ENCODE assay signal across 15 cellular contexts in genomic region chr5:109250533-109251329, GRCh38.
A peak's percentile ranks its signal among the peaks of the same experiment; 100 is the strongest.
DNase-seq lines count a peak whose midpoint lies in the region; ATAC-seq and TF ChIP-seq lines count a peak whose summit lies in the region.
"Had no signal": no experiment of that assay in that cellular context is flagged by ENCODE, and none has a peak within 500 bp of the region (broad histone marks: within the 10 kb centered on the region; RNA-seq: fewer than 3 reads in every experiment).

No MANE protein-coding gene starts in this region.

- H3K4me3 ChIP-seq in H7 (ENCODE audit: insufficient read depth, low read depth, low read length) (no peak overlapping the region), body of pancreas (no peak overlapping the region), hepatocyte (no peak overlapping the region)
- H3K4me3 ChIP-seq: A549, GM23248 had no signal

- H3K36me3 ChIP-seq in H7 (replicated peaks; ENCODE audit: control insufficient read depth, insufficient read depth, low read length), result no peaks in the 10 kb centered on the region
- no peaks in the 10 kb centered on the region for H3K36me3 ChIP-seq in body of pancreas (replicated peaks in 1 of 2; ENCODE audit: insufficient read depth in 1 of 2, low read depth in 2 of 2)
- H3K36me3 ChIP-seq in hepatocyte (replicated peaks; ENCODE audit: insufficient read depth, low read depth), result no peaks in the 10 kb centered on the region
- H3K36me3 ChIP-seq: BE2C had no signal

- H3K9me3 ChIP-seq in body of pancreas (no peaks in the 10 kb centered on the region), hepatocyte (ENCODE audit: low read depth) (no peaks in the 10 kb centered on the region)
- H3K9me3 ChIP-seq: BE2C had no signal

- H3K27ac Mint-ChIP-seq in glutamatergic neuron (ENCODE audit: unreplicated experiment) (peak overlapping the region; percentile 91), osteocyte (ENCODE audit: unreplicated experiment) (no peak overlapping the region)
- H3K27ac Mint-ChIP-seq: CD4-positive, alpha-beta memory T cell had no signal

- H3K79me2 ChIP-seq in hepatocyte, result no peaks in the 10 kb centered on the region

- H3K36me3 Mint-ChIP-seq in glutamatergic neuron (ENCODE audit: unreplicated experiment) (peaks cover 20% of the 10 kb centered on the region), osteocyte (ENCODE audit: unreplicated experiment) (peaks cover 2% of the 10 kb centered on the region)

- H3K27me3 ChIP-seq in H7 (ENCODE audit: control insufficient read depth, insufficient read depth, low read length), result no peaks in the 10 kb centered on the region
- no peaks in the 10 kb centered on the region for H3K27me3 ChIP-seq in body of pancreas
- no peaks in the 10 kb centered on the region for H3K27me3 ChIP-seq in hepatocyte
- H3K27me3 ChIP-seq: BE2C had no signal

- TF ChIP-seq CTCF in glutamatergic neuron (IDR thresholded peaks at IDR 0.05; ENCODE audit: partially characterized antibody, unreplicated experiment), result no peak
- no peak for TF ChIP-seq CTCF in osteocyte (IDR thresholded peaks at IDR 0.05)
- TF ChIP-seq CTCF in body of pancreas (IDR thresholded peaks at IDR 0.05), result no peak
- TF ChIP-seq CTCF in hepatocyte (IDR thresholded peaks at IDR 0.05; ENCODE audit: poor library complexity), result no peak

- H3K27ac ChIP-seq in body of pancreas (no peak overlapping the region), hepatocyte (no peak overlapping the region)
- H3K27ac ChIP-seq: A549, C4-2B, GM23248, HL-60 had no signal

- no peak for TF ChIP-seq POLR2A in body of pancreas (IDR thresholded peaks at IDR 0.05)

- H3K4me2 ChIP-seq in hepatocyte, result no peak overlapping the region
- H3K4me2 ChIP-seq: A549 had no signal

- intact Hi-C loops in body of pancreas (cut with DNase I), result no loop called here

- H3K4me1 ChIP-seq in body of pancreas (no peaks in the 10 kb centered on the region), hepatocyte (ENCODE audit: insufficient read depth) (no peaks in the 10 kb centered on the region)
- H3K4me1 ChIP-seq: A549, BE2C had no signal

- peaks cover 14% of the 10 kb centered on the region for H3K9me3 Mint-ChIP-seq in glutamatergic neuron (ENCODE audit: unreplicated experiment)
- H3K9me3 Mint-ChIP-seq in osteocyte (ENCODE audit: unreplicated experiment), result peaks cover 12% of the 10 kb centered on the region

- H3K27me3 Mint-ChIP-seq in glutamatergic neuron (ENCODE audit: unreplicated experiment) (peaks cover 6% of the 10 kb centered on the region), osteocyte (ENCODE audit: unreplicated experiment) (no peaks in the 10 kb centered on the region)

- H2AFZ ChIP-seq in hepatocyte, result no peak overlapping the region
- H2AFZ ChIP-seq: GM23248 had no signal

- H3K4me3 Mint-ChIP-seq in glutamatergic neuron (ENCODE audit: unreplicated experiment) (no peak overlapping the region), osteocyte (ENCODE audit: unreplicated experiment) (no peak overlapping the region)
- H3K4me3 Mint-ChIP-seq: CD4-positive, alpha-beta memory T cell had no signal

- no peaks in the 10 kb centered on the region for H3K9me2 ChIP-seq in hepatocyte (replicated peaks; ENCODE audit: insufficient read depth)

- H3K4me1 Mint-ChIP-seq in glutamatergic neuron (ENCODE audit: low read depth, unreplicated experiment) (peaks cover 28% of the 10 kb centered on the region), osteocyte (ENCODE audit: unreplicated experiment) (peaks cover 7% of the 10 kb centered on the region)
- H3K4me1 Mint-ChIP-seq: CD4-positive, alpha-beta memory T cell had no signal

- WGBS in body of pancreas, 2 donors, result 91 to 96% methylated on average over 18 to 24 of the region's 24 CpGs
- 93% methylated on average over 23 of the region's 24 CpGs for WGBS in hepatocyte (ENCODE audit: low lambda C conversion rate, missing lambda C conversion rate)

- H4K20me1 ChIP-seq in hepatocyte (ENCODE audit: insufficient read depth, poor library complexity, severe bottlenecking), result no peaks in the 10 kb centered on the region

- ATAC-seq in body of pancreas, result no peak
- no peak for ATAC-seq in GM18517 (IDR thresholded peaks at IDR 0.05; ENCODE audit: unreplicated experiment)
- ATAC-seq: A549 had no signal

- peak; percentile 30 for DNase-seq in ELF-1 (ENCODE audit: low read depth, low spot score)
- peak; percentile 27 for DNase-seq in H7
- peak; percentile 49 for DNase-seq in glutamatergic neuron
- peak; percentile 75 for DNase-seq in osteocyte (ENCODE audit: extremely low spot score, unreplicated experiment)
- DNase-seq in body of pancreas, result no peak
- no peak for DNase-seq in hepatocyte (ENCODE audit: low spot score)
- DNase-seq: BE2C; CD4-positive, alpha-beta memory T cell; DND-41; GF-D8; GM23248 had no signal

Comparison
In these comparisons a context has a peak if more than half of its experiments do, and no peak if none do; other contexts are left out.
1. DNase-seq: peak in ELF-1 (single experiment), H7 (single experiment), glutamatergic neuron (single experiment) and osteocyte (single experiment); none in body of pancreas (0 of 4) and hepatocyte (single experiment).